In the genomic region with DNA sequence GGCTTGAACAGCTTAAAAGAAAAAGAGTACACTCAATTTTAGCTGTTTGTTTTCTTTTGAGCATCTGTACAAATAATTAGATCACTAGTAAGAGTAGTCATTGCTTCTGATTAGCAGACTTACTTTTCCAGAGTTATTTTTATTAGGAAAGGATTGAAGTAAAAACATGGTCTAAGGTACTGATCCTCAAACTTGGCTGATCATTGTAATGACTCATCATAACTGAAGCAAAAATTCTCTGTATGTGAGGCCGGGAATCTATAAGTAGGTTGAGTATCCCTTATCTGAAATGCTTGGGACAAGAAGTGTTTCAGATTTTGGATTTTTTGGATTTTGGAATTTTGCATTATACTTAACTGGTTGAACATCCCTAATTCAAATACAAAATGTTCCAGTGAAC, we compare ENCODE assay signal across 1 cellular context.
TF ChIP-seq lines count a peak whose summit lies in the region.

No MANE protein-coding gene starts in this region.

TF ChIP-seq in K562, 482 proteins besides CTCF, POLR2A, EP300 and RAD21 (continued from another document):
- TF ChIP-seq C11orf30 (IDR thresholded peaks at IDR 0.05; ENCODE audit: low read depth) (peak; percentile 27; the same call in 1 of the 2 replicates), GABPB1 (CRISPR knock-in tag; IDR thresholded peaks at IDR 0.05) (no peak), XRCC3 (IDR thresholded peaks at IDR 0.05) (no peak), ZNF316 (IDR thresholded peaks at IDR 0.05) (0 out of 2 replicates have a peak, but pooled peaks have one; percentile 41), MAFG (tag; conservative IDR thresholded peaks at IDR 0.05) (peak; percentile 54), ZNF318 (IDR thresholded peaks at IDR 0.05; ENCODE audit: borderline replicate concordance in 1 of 2, low read depth in 1 of 2) (no peak)
